In the genomic region with DNA sequence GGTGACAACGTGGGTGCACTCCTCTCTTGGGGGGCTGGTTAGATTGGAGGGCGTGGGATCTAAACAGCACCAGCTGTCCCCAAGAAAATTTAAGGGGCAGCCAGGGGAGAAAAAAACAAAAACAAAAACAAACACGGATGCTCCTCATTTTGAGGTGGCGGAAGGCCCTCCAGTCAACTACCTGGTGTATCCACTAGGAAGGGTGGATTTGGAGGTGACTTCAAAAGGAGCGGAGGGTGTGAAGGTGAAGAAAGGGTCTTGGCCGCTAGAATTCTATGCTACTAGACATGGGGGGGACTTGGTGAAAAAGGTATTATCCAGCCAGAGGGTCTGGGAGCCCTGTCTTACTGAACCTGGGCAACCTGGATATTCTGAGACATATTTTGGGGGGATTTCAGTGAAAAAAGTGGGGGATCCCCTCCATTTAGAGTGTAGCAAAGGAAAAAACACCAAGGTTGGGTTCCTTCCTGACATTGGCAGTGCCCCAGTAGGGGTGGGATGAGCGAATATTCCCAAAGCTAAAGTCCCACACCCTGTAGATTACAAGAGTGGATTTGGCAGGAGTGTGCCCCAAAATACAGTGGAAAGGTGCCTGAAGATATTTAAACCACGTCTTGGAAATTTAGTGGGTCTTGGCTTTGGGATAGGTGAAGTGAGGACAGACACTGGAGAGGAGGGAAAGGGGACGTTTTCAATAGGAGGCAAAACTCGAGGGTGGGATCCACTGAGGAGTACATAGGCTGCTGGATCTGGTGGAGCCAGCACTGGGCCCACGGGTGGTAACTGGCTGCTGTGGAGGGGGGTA, we compare ENCODE assay signal across 11 cellular contexts. TPM values are rescaled to one million over a fixed set of nuclear protein-coding genes. Genes with fewer than 3 reads are reported as not detected.
DNase-seq lines count a peak whose midpoint lies in the region; ATAC-seq, FAIRE-seq and TF ChIP-seq lines count a peak whose summit lies in the region.
"Had no signal": no experiment of that assay in that cellular context is flagged by ENCODE, and none has a peak within 500 bp of the region (broad histone marks: within the 10 kb centered on the region; RNA-seq: fewer than 3 reads in every experiment).

No MANE protein-coding gene starts in this region.

- H2BK120ac ChIP-seq in mesenchymal stem cell (ENCODE audit: low read depth, low read length), result no peak overlapping the region

- peaks cover 64% of the 10 kb centered on the region for H3K4me1 ChIP-seq in left ventricle myocardium inferior
- peaks cover 29% of the 10 kb centered on the region for H3K4me1 ChIP-seq in GM12878 (ENCODE audit: control insufficient read depth, insufficient read depth, low read length)
- H3K4me1 ChIP-seq in mesenchymal stem cell (ENCODE audit: control insufficient read depth, insufficient read depth, low read depth, low read length), result peaks cover 46% of the 10 kb centered on the region

- TF ChIP-seq POLR2A in GM12878 (IDR thresholded peaks at IDR 0.05; ENCODE audit: low read depth, low read length), result no peak

- RAD21 ChIA-PET in GM12878 (lab: Charles Lee; ENCODE audit: unreplicated experiment), result interaction anchor here (0.8 to 1.6 kb wide), 4 partner anchors 16 to 121 kb away, joined by 3 to 7 read pairs (median 6); a partner anchor contains a TSS

- H2AFZ ChIP-seq in GM12878 (ENCODE audit: control insufficient read depth, low read depth, low read length), result no peak overlapping the region
- H2AFZ ChIP-seq in mesenchymal stem cell (ENCODE audit: low read depth, low read length), result no peak overlapping the region

- POLR2A ChIA-PET in GM12878 (lab: Charles Lee), result interaction anchor here (0.5 to 8.2 kb wide), 7 partner anchors 16 to 758 kb away, joined by 3 to 63 read pairs (median 4); a partner anchor contains a TSS

- CTCF ChIA-PET in GM12878 (lab: Yijun Ruan, JAX), result interaction anchor here (0.9 to 2.8 kb wide), 4 partner anchors 76 to 248 kb away, joined by 3 to 16 read pairs (median 4); a partner anchor contains a TSS

- TF ChIP-seq EP300 in GM12878 (IDR thresholded peaks at IDR 0.05; ENCODE audit: borderline replicate concordance in 1 of 2, control insufficient read depth in 1 of 2, low read depth in 2 of 2, low read length in 2 of 2), result no peak

- H3K4ac ChIP-seq in mesenchymal stem cell (ENCODE audit: low read depth in 1 of 2, low read length in 2 of 2), result no peak overlapping the region

- H3K9ac ChIP-seq in GM12878 (ENCODE audit: control insufficient read depth, insufficient read depth, low read length), result peak overlapping the region; percentile 13
- H3K9ac ChIP-seq in mesenchymal stem cell (ENCODE audit: low read length), result no peak overlapping the region

- TF ChIP-seq CTCF in left ventricle myocardium inferior (IDR thresholded peaks at IDR 0.05; ENCODE audit: borderline replicate concordance) (no peak), GM12878 (IDR thresholded peaks at IDR 0.05 in 2 of 3, conservative IDR thresholded peaks at IDR 0.05 in 1 of 3; ENCODE audit: control insufficient read depth in 2 of 3, extremely low read depth in 1 of 3, insufficient read depth in 1 of 3, low read depth in 3 of 3, low read length in 3 of 3) (no peak), type B pancreatic cell (conservative IDR thresholded peaks at IDR 0.05) (no peak)

- peaks cover 6% of the 10 kb centered on the region for H3K79me2 ChIP-seq in GM12878 (ENCODE audit: control insufficient read depth, insufficient read depth, low read length)

- H3K4me2 ChIP-seq in GM12878 (ENCODE audit: control insufficient read depth, insufficient read depth) (peak overlapping the region; percentile 78), mesenchymal stem cell (ENCODE audit: low read length, poor library complexity, severe bottlenecking) (peak overlapping the region; percentile 75)

- SMC1A ChIA-PET in GM12878 (lab: Charles Lee; ENCODE audit: uncharacterized antibody, unreplicated experiment), result interaction anchor here (1.3 kb wide), 1 partner anchor 122 kb away, joined by 5 read pairs; no protein-coding TSS in a partner anchor

- in situ Hi-C loops in GM12878 (cut with MboI), result no loop called here

- H3K36me3 Mint-ChIP-seq in type B pancreatic cell, result peaks cover 4% of the 10 kb centered on the region

- H3K4me3 ChIP-seq in left ventricle myocardium inferior, result peak overlapping the region; percentile 69
- peak overlapping the region; percentile 97 for H3K4me3 ChIP-seq in GM12878
- peak overlapping the region in 1 of 2 experiments; percentile 42 for H3K4me3 ChIP-seq in mesenchymal stem cell (ENCODE audit: insufficient read depth in 1 of 2, low read depth in 1 of 2, low read length in 2 of 2)

- H3K27ac Mint-ChIP-seq in type B pancreatic cell, result peak overlapping the region; percentile 86

- peaks cover 60% of the 10 kb centered on the region for H3K27me3 Mint-ChIP-seq in type B pancreatic cell

- WGBS in GM12878 (ENCODE audit: insufficient coverage, insufficient replicate concordance, low lambda C conversion rate, missing lambda C conversion rate), result 55% methylated on average over 10 of the region's 11 CpGs
- WGBS in mesenchymal stem cell, result 30% methylated on average over 10 of the region's 11 CpGs

- BruUV-seq in GM12878 (replicated peaks; lab: Mats Ljungman, UMichigan), result no TSS peak

- H2BK15ac ChIP-seq in mesenchymal stem cell (ENCODE audit: low read depth, poor library complexity, severe bottlenecking), result no peak overlapping the region

- H3K27ac ChIP-seq in left ventricle myocardium inferior (replicated peaks) (peak overlapping the region; percentile 75), GM12878 (ENCODE audit: control insufficient read depth, insufficient read depth) (no peak overlapping the region; the same call in 1 of the 2 replicates), mesenchymal stem cell (ENCODE audit: low read length, poor library complexity, severe bottlenecking) (no peak overlapping the region)

- no peaks in the 10 kb centered on the region for H3K36me3 ChIP-seq in left ventricle myocardium inferior
- no peaks in the 10 kb centered on the region for H3K36me3 ChIP-seq in GM12878 (ENCODE audit: control insufficient read depth in 2 of 2, insufficient read depth in 2 of 2, low read length in 1 of 2)
- H3K36me3 ChIP-seq in mesenchymal stem cell (ENCODE audit: control insufficient read depth in 1 of 2, insufficient read depth in 2 of 2, low read depth in 1 of 2, low read length in 2 of 2), result no peaks in the 10 kb centered on the region

- no peak overlapping the region for H3K14ac ChIP-seq in mesenchymal stem cell (ENCODE audit: low read length in 2 of 2)

- no peak for ATAC-seq in left cardiac atrium
- ATAC-seq in GM12878, result no peak
- ATAC-seq in HG03571 (IDR thresholded peaks at IDR 0.05; ENCODE audit: unreplicated experiment), result no peak

- H2AK5ac ChIP-seq in mesenchymal stem cell (ENCODE audit: low read length, severe bottlenecking), result no peak overlapping the region

- H3K27me3 ChIP-seq in left ventricle myocardium inferior (ENCODE audit: low read depth) (peaks cover 28% of the 10 kb centered on the region), GM12878 (replicated peaks in 1 of 2; ENCODE audit: control insufficient read depth in 2 of 2, insufficient read depth in 2 of 2, low read length in 1 of 2) (peaks cover 0 to 4% of the 10 kb centered on the region in 2 experiments; a peak in 2 of 4 replicates), mesenchymal stem cell (ENCODE audit: control insufficient read depth in 1 of 2, insufficient read depth in 1 of 2, low read length in 2 of 2) (peaks cover 33 to 47% of the 10 kb centered on the region in 2 experiments)

- no peak for TF ChIP-seq RAD21 in GM12878 (IDR thresholded peaks at IDR 0.05; ENCODE audit: insufficient read depth, low read depth, low read length)

- DNase-seq in left ventricle myocardium inferior, result no peak
- no peak for DNase-seq in left cardiac atrium
- DNase-seq in GM12878 (ENCODE audit: low read depth, low spot score), result no peak
- DNase-seq in mesenchymal stem cell, result no peak
- DNase-seq in type B pancreatic cell (ENCODE audit: extremely low spot score, unreplicated experiment), result no peak
- no peak for DNase-seq in stimulated activated CD4-positive, alpha-beta T cell treated with anti-CD3 and anti-CD28 coated beads, Interleukin-12 subunit alpha, Interleukin-12 subunit beta, amount 100 ng/mL, for 4 hours
- DNase-seq in activated CD8-positive, alpha-beta memory T cell treated with anti-CD3 and anti-CD28 coated beads, Interleukin-2, amount 50 U/mL, for 48 hours, result no peak
- DNase-seq: DMS153 had no signal

- no peaks in the 10 kb centered on the region for H3K9me3 ChIP-seq in left ventricle myocardium inferior (replicated peaks)
- no peaks in the 10 kb centered on the region for H3K9me3 ChIP-seq in GM12878 (replicated peaks; ENCODE audit: control insufficient read depth, insufficient read depth, low read length)
- no peaks in the 10 kb centered on the region for H3K9me3 ChIP-seq in mesenchymal stem cell (ENCODE audit: control insufficient read depth, low read length)

- peak overlapping the region in 1 of 2 experiments; percentile 25 for H3K23ac ChIP-seq in mesenchymal stem cell (ENCODE audit: low read length in 2 of 2)

- H4K91ac ChIP-seq in mesenchymal stem cell (ENCODE audit: low read length), result no peak overlapping the region

- H3K4me1 Mint-ChIP-seq in type B pancreatic cell (ENCODE audit: unreplicated experiment), result peaks cover 30% of the 10 kb centered on the region

- H4K8ac ChIP-seq in mesenchymal stem cell (ENCODE audit: low read length), result no peak overlapping the region

- FAIRE-seq in GM12878 (lab: Jason Lieb, UNC), result no peak
- FAIRE-seq: small intestine had no signal

- no peak overlapping the region for H2BK12ac ChIP-seq in mesenchymal stem cell (ENCODE audit: low read length in 2 of 2)

- H3K79me1 ChIP-seq in mesenchymal stem cell (replicated peaks; ENCODE audit: low read length, poor library complexity, severe bottlenecking), result peaks cover 10% of the 10 kb centered on the region

- peak overlapping the region; percentile 92 for H3K4me3 Mint-ChIP-seq in type B pancreatic cell

- H3K18ac ChIP-seq in mesenchymal stem cell (ENCODE audit: low read depth in 1 of 2, low read length in 2 of 2), result no peak overlapping the region

- intact Hi-C loops in left ventricle myocardium inferior (cut with micrococcal nuclease) (no loop called here), left cardiac atrium (cut with DNase I) (loop anchor here (5.0 to 10.0 kb wide), 4 partner anchors 48 to 126 kb away; a partner anchor contains a TSS), GM12878 (cut with micrococcal nuclease; ENCODE audit: unreplicated experiment) (loop anchor here (5.0 to 10.0 kb wide), 4 partner anchors 37 to 394 kb away; a partner anchor contains a TSS)

- H4K20me1 ChIP-seq in GM12878 (ENCODE audit: control insufficient read depth, insufficient read depth), result no peaks in the 10 kb centered on the region

- no peak overlapping the region for H2BK5ac ChIP-seq in mesenchymal stem cell (ENCODE audit: low read depth, low read length, poor library complexity, severe bottlenecking)

- H3K9me3 Mint-ChIP-seq in type B pancreatic cell, result no peaks in the 10 kb centered on the region

RNA-seq across cellular contexts. Expression of a gene that starts 0.5 kb away (rescaled TPM):
- total RNA-seq in left ventricle myocardium inferior, result 6.5 TPM
- 10 to 100 TPM; 20.5 to 24.6 TPM for total RNA-seq in left cardiac atrium
- total RNA-seq in GM12878 (2013; cell fraction: nucleolus; rRNA removed), result 23.7 and 26.4 TPM in 2 replicates
- 2.3 and 3.0 TPM in 2 replicates for total RNA-seq in GM12878 (2014; rRNA removed)
- total RNA-seq in GM12878 (2014; rRNA removed; fragmentation: Illumina TruSeq; extraction: Trizol), result 1.8 and 2.4 TPM in 2 replicates
- 3.0 TPM in 2 replicates for total RNA-seq in GM12878 (2021)
- polyA plus RNA-seq in GM12878 (2011; ENCODE audit: low read depth), result 13.9 TPM
- polyA plus RNA-seq in GM12878 (2011; rRNA removed), result 15.6 and 21.1 TPM in 2 replicates
- polyA plus RNA-seq in GM12878 (2011; cell fraction: cytosol; rRNA removed), result 14.9 and 20.2 TPM in 2 replicates
- 42.8 and 79.1 TPM in 2 replicates for polyA plus RNA-seq in GM12878 (2011; cell fraction: nucleus; rRNA removed)
- polyA plus RNA-seq in GM12878 (2012), result 18.4 and 22.6 TPM in 2 replicates
- polyA plus RNA-seq in GM12878 (2014; fragmentation: Illumina TruSeq; extraction: Trizol), result 3.5 and 4.1 TPM in 2 replicates
- 1 to 10 TPM in 1 of 2 experiments, under 1 TPM in 1; 0.69 to 1.3 TPM for polyA plus RNA-seq in GM12878 (2014; fragmentation: Nextera tagmentation; extraction: Ambion mirVana)
- polyA plus RNA-seq in GM12878 (2014; rRNA removed), result 2.3 and 2.8 TPM in 2 replicates
- 1 to 10 TPM in 1 of 2 experiments, under 1 TPM in 1; 0.97 to 1.8 TPM for polyA plus RNA-seq in GM12878 (2016; fragmentation: Nextera tagmentation; extraction: Ambion mirVana)
- 6.2 and 10.5 TPM in 2 replicates for polyA minus RNA-seq in GM12878 (2011; rRNA and poly(A)+ RNA removed)
- 3.7 and 3.8 TPM in 2 replicates for polyA minus RNA-seq in GM12878 (2011; cell fraction: cytosol; rRNA and poly(A)+ RNA removed)
- polyA minus RNA-seq in GM12878 (2011; cell fraction: nucleus; rRNA and poly(A)+ RNA removed), result 6.6 and 6.9 TPM in 2 replicates
- polyA plus RNA-seq in mesenchymal stem cell (2013, experiment 1 of 2), result 0.70 TPM
- polyA plus RNA-seq in mesenchymal stem cell (2013, experiment 2 of 2), result 0.82 TPM
- total RNA-seq in type B pancreatic cell (ENCODE audit: low replicate concordance), result 21.8 and 76.0 TPM in 2 replicates

RNA-seq across cellular contexts. Expression of a gene that starts 3.6 kb away (rescaled TPM):
- total RNA-seq in left ventricle myocardium inferior (2.7 TPM), left cardiac atrium (1 to 10 TPM; 2.7 to 2.9 TPM), GM12878 (2014; rRNA removed) (14.0 and 14.8 TPM in 2 replicates), GM12878 (2014; rRNA removed; fragmentation: Illumina TruSeq; extraction: Trizol) (4.2 and 5.1 TPM in 2 replicates), GM12878 (2021) (13.9 and 14.4 TPM in 2 replicates), type B pancreatic cell (ENCODE audit: low replicate concordance) (6.4 and 15.9 TPM in 2 replicates)
- total RNA-seq in GM12878 (2013; cell fraction: nucleolus; rRNA removed), result 16.1 and 20.0 TPM in 2 replicates
- polyA plus RNA-seq in GM12878 (2011; ENCODE audit: low read depth), result 3.1 TPM
- polyA plus RNA-seq in GM12878 (2011; rRNA removed) (2.6 and 6.5 TPM in 2 replicates), GM12878 (2014; fragmentation: Illumina TruSeq; extraction: Trizol) (1.9 and 4.5 TPM in 2 replicates), GM12878 (2014; fragmentation: Nextera tagmentation; extraction: Ambion mirVana) (under 1 TPM in 1 of 2 experiments, not detected in 1; 0.04 TPM), GM12878 (2014; rRNA removed) (10.5 and 11.1 TPM in 2 replicates), GM12878 (2016; fragmentation: Nextera tagmentation; extraction: Ambion mirVana) (10 to 100 TPM; 11.3 to 12.8 TPM)
- 9.6 and 11.9 TPM in 2 replicates for polyA plus RNA-seq in GM12878 (2011; cell fraction: cytosol; rRNA removed)
- polyA plus RNA-seq in GM12878 (2011; cell fraction: nucleus; rRNA removed), result 18.4 and 19.8 TPM in 2 replicates
- 8.1 and 10.8 TPM in 2 replicates for polyA plus RNA-seq in GM12878 (2012)
- 8.1 and 14.0 TPM in 2 replicates for polyA minus RNA-seq in GM12878 (2011; rRNA and poly(A)+ RNA removed)
- polyA minus RNA-seq in GM12878 (2011; cell fraction: cytosol; rRNA and poly(A)+ RNA removed), result 3.4 and 4.7 TPM in 2 replicates
- 16.3 and 18.7 TPM in 2 replicates for polyA minus RNA-seq in GM12878 (2011; cell fraction: nucleus; rRNA and poly(A)+ RNA removed)
- 2.9 TPM for polyA plus RNA-seq in mesenchymal stem cell (2013, experiment 1 of 2)
- 2.8 TPM for polyA plus RNA-seq in mesenchymal stem cell (2013, experiment 2 of 2)

RNA-seq across cellular contexts. Expression of a gene that starts 6.0 kb away (rescaled TPM):
- 8.7 TPM for total RNA-seq in left ventricle myocardium inferior
- total RNA-seq in left cardiac atrium, result 10 to 100 TPM; 12.4 to 13.8 TPM
- total RNA-seq in GM12878 (2013; cell fraction: nucleolus; rRNA removed), result 8.8 and 10.3 TPM in 2 replicates
- total RNA-seq in GM12878 (2014; rRNA removed), result 10.8 and 12.0 TPM in 2 replicates
- total RNA-seq in GM12878 (2014; rRNA removed; fragmentation: Illumina TruSeq; extraction: Trizol), result 12.8 and 12.9 TPM in 2 replicates
- total RNA-seq in GM12878 (2021), result 5.8 and 7.4 TPM in 2 replicates
- polyA plus RNA-seq in GM12878 (2011; ENCODE audit: low read depth), result 5.9 TPM
- polyA plus RNA-seq in GM12878 (2011; rRNA removed), result 9.1 and 11.0 TPM in 2 replicates
- polyA plus RNA-seq in GM12878 (2011; cell fraction: cytosol; rRNA removed), result 20.4 and 24.7 TPM in 2 replicates
- 9.5 and 9.7 TPM in 2 replicates for polyA plus RNA-seq in GM12878 (2011; cell fraction: nucleus; rRNA removed)
- polyA plus RNA-seq in GM12878 (2012), result 10.9 and 11.6 TPM in 2 replicates
- 12.2 and 14.4 TPM in 2 replicates for polyA plus RNA-seq in GM12878 (2014; fragmentation: Illumina TruSeq; extraction: Trizol)
- polyA plus RNA-seq in GM12878 (2014; fragmentation: Nextera tagmentation; extraction: Ambion mirVana), result 10 to 100 TPM; 13.2 to 14.8 TPM
- 10.6 and 11.6 TPM in 2 replicates for polyA plus RNA-seq in GM12878 (2014; rRNA removed)
- 10 to 100 TPM in 1 of 2 experiments, 1 to 10 TPM in 1; 8.5 to 10.7 TPM for polyA plus RNA-seq in GM12878 (2016; fragmentation: Nextera tagmentation; extraction: Ambion mirVana)
- 7.5 and 13.9 TPM in 2 replicates for polyA minus RNA-seq in GM12878 (2011; rRNA and poly(A)+ RNA removed)
- 2.1 and 4.1 TPM in 2 replicates for polyA minus RNA-seq in GM12878 (2011; cell fraction: cytosol; rRNA and poly(A)+ RNA removed)
- polyA minus RNA-seq in GM12878 (2011; cell fraction: nucleus; rRNA and poly(A)+ RNA removed), result 3.0 and 4.3 TPM in 2 replicates
- 7.3 TPM for polyA plus RNA-seq in mesenchymal stem cell (2013, experiment 1 of 2)
- 7.0 TPM for polyA plus RNA-seq in mesenchymal stem cell (2013, experiment 2 of 2)
- total RNA-seq in type B pancreatic cell (ENCODE audit: low replicate concordance), result 16.4 and 51.1 TPM in 2 replicates

RNA-seq across cellular contexts. Expression of a gene that starts 10.2 kb away (rescaled TPM):
- not detected for total RNA-seq in left ventricle myocardium inferior
- not detected for total RNA-seq in left cardiac atrium
- not detected in 2 replicates for total RNA-seq in GM12878 (2013; cell fraction: nucleolus; rRNA removed)
- total RNA-seq in GM12878 (2014; rRNA removed), result not detected in 2 replicates
- total RNA-seq in GM12878 (2014; rRNA removed; fragmentation: Illumina TruSeq; extraction: Trizol), result not detected in 2 replicates
- total RNA-seq in GM12878 (2021), result not detected in 2 replicates
- polyA plus RNA-seq in GM12878 (2011; ENCODE audit: low read depth), result not detected
- polyA plus RNA-seq in GM12878 (2011; rRNA removed), result not detected in 2 replicates
- not detected in 2 replicates for polyA plus RNA-seq in GM12878 (2011; cell fraction: cytosol; rRNA removed)
- not detected in 2 replicates for polyA plus RNA-seq in GM12878 (2011; cell fraction: nucleus; rRNA removed)
- not detected in 2 replicates for polyA plus RNA-seq in GM12878 (2012)
- not detected in 2 replicates for polyA plus RNA-seq in GM12878 (2014; fragmentation: Illumina TruSeq; extraction: Trizol)
- not detected for polyA plus RNA-seq in GM12878 (2014; fragmentation: Nextera tagmentation; extraction: Ambion mirVana)
- not detected in 2 replicates for polyA plus RNA-seq in GM12878 (2014; rRNA removed)
- polyA plus RNA-seq in GM12878 (2016; fragmentation: Nextera tagmentation; extraction: Ambion mirVana), result not detected
- polyA minus RNA-seq in GM12878 (2011; rRNA and poly(A)+ RNA removed), result not detected in 2 replicates
- not detected in 2 replicates for polyA minus RNA-seq in GM12878 (2011; cell fraction: cytosol; rRNA and poly(A)+ RNA removed)
- polyA minus RNA-seq in GM12878 (2011; cell fraction: nucleus; rRNA and poly(A)+ RNA removed), result not detected in 2 replicates
- not detected for polyA plus RNA-seq in mesenchymal stem cell (2013, experiment 1 of 2)
- polyA plus RNA-seq in mesenchymal stem cell (2013, experiment 2 of 2), result not detected
- total RNA-seq in type B pancreatic cell (ENCODE audit: low replicate concordance), result not detected in 2 replicates
- total RNA-seq: urinary bladder had no signal
- polyA plus RNA-seq: small intestine, urinary bladder had no signal

RNA-seq across cellular contexts. Expression of a gene that starts 13.4 kb away (rescaled TPM):
- total RNA-seq in left ventricle myocardium inferior (not detected), left cardiac atrium (not detected), GM12878 (2014; rRNA removed) (not detected in 2 replicates), GM12878 (2014; rRNA removed; fragmentation: Illumina TruSeq; extraction: Trizol) (not detected in 2 replicates), GM12878 (2021) (not detected in 2 replicates), type B pancreatic cell (ENCODE audit: low replicate concordance) (not detected in 2 replicates)
- not detected in 2 replicates for total RNA-seq in GM12878 (2013; cell fraction: nucleolus; rRNA removed)
- polyA plus RNA-seq in GM12878 (2011; ENCODE audit: low read depth), result not detected
- polyA plus RNA-seq in GM12878 (2011; rRNA removed) (not detected in 2 replicates), GM12878 (2014; fragmentation: Illumina TruSeq; extraction: Trizol) (not detected in 2 replicates), GM12878 (2014; fragmentation: Nextera tagmentation; extraction: Ambion mirVana) (not detected), GM12878 (2014; rRNA removed) (not detected in 2 replicates), GM12878 (2016; fragmentation: Nextera tagmentation; extraction: Ambion mirVana) (not detected)
- not detected in 2 replicates for polyA plus RNA-seq in GM12878 (2011; cell fraction: cytosol; rRNA removed)
- not detected in 2 replicates for polyA plus RNA-seq in GM12878 (2011; cell fraction: nucleus; rRNA removed)
- not detected in 2 replicates for polyA plus RNA-seq in GM12878 (2012)
- polyA minus RNA-seq in GM12878 (2011; rRNA and poly(A)+ RNA removed), result not detected in 2 replicates
- polyA minus RNA-seq in GM12878 (2011; cell fraction: cytosol; rRNA and poly(A)+ RNA removed), result not detected in 2 replicates
- polyA minus RNA-seq in GM12878 (2011; cell fraction: nucleus; rRNA and poly(A)+ RNA removed), result not detected in 2 replicates
- not detected for polyA plus RNA-seq in mesenchymal stem cell (2013, experiment 1 of 2)
- not detected for polyA plus RNA-seq in mesenchymal stem cell (2013, experiment 2 of 2)
- total RNA-seq: urinary bladder had no signal
- polyA plus RNA-seq: small intestine, urinary bladder had no signal
